13 cellular contexts compared by ENCODE assay signal in genomic region chr9:106893088-106893487, GRCh38. TPM values are rescaled to one million over a fixed set of nuclear protein-coding genes. Genes with fewer than 3 reads are reported as not detected.
A peak's percentile ranks its signal among the peaks of the same experiment; 100 is the strongest.
DNase-seq lines count a peak whose midpoint lies in the region; ATAC-seq and TF ChIP-seq lines count a peak whose summit lies in the region.
"Had no signal": no experiment of that assay in that cellular context is flagged by ENCODE, and none has a peak within 500 bp of the region (broad histone marks: within the 10 kb centered on the region; RNA-seq: fewer than 3 reads in every experiment).

No MANE protein-coding gene starts in this region.

- H3K79me2 ChIP-seq in GM23248 (ENCODE audit: insufficient read depth): no peaks in the 10 kb centered on the region

- no peak for TF ChIP-seq CTCF in fibroblast of mammary gland (conservative IDR thresholded peaks at IDR 0.05; ENCODE audit: control insufficient read depth, insufficient read depth, low read depth, low read length)
- TF ChIP-seq CTCF in progenitor cell of endocrine pancreas (IDR thresholded peaks at IDR 0.05; ENCODE audit: unreplicated experiment): no peak
- TF ChIP-seq CTCF in colonic mucosa (IDR thresholded peaks at IDR 0.05): no peak

- H3K27me3 ChIP-seq in GM23248 (replicated peaks; ENCODE audit: insufficient read depth): no peaks in the 10 kb centered on the region
- H3K27me3 ChIP-seq in SJCRH30: no peaks in the 10 kb centered on the region
- H3K27me3 ChIP-seq in colonic mucosa: no peaks in the 10 kb centered on the region
- H3K27me3 ChIP-seq: right lobe of liver had no signal

- H3K4me3 ChIP-seq in GM23248 (peak overlapping the region; percentile 19), SJCRH30 (no peak overlapping the region), fibroblast of mammary gland (ENCODE audit: control insufficient read depth, low read depth, low read length) (no peak overlapping the region), colonic mucosa (no peak overlapping the region)
- H3K4me3 ChIP-seq: right lobe of liver had no signal

- DNase-seq in GM23248 (peak; percentile 80), SJCRH30 (peak; percentile 49 to 60), fibroblast of mammary gland (ENCODE audit: low read depth) (peak; percentile 89), progenitor cell of endocrine pancreas (ENCODE audit: low spot score, unreplicated experiment) (no peak), colonic mucosa (no peak), kidney glomerular epithelial cell (lab: John Stamatoyannopoulos, UW) (no peak)
- DNase-seq: activated naive CD4-positive, alpha-beta T cell; GDM1; NCI-H345; stimulated activated naive CD8-positive, alpha-beta T cell treated with anti-CD3 and anti-CD28 coated beads, Interleukin-15, amount 100 ng/mL, for 72 hours had no signal

- 30 to 50% methylated on average over 1 of the region's 1 CpG for WGBS in GM23248 (ENCODE audit: low coverage in 1 of 2, low lambda C conversion rate in 2 of 2, missing lambda C conversion rate in 2 of 2), 2 experiments

- no peak overlapping the region for H3K9ac ChIP-seq in GM23248
- H3K9ac ChIP-seq in colonic mucosa (ENCODE audit: low read depth in 2 of 2, low read length in 2 of 2): no peak overlapping the region

- H3K4me1 ChIP-seq in GM23248 (ENCODE audit: insufficient read depth): peaks cover 29% of the 10 kb centered on the region
- H3K4me1 ChIP-seq in SJCRH30: peaks cover 34% of the 10 kb centered on the region
- no peaks in the 10 kb centered on the region for H3K4me1 ChIP-seq in colonic mucosa
- H3K4me1 ChIP-seq: right lobe of liver had no signal

- H3K9me2 ChIP-seq in GM23248 (ENCODE audit: insufficient read depth): no peaks in the 10 kb centered on the region

- H3K9me3 ChIP-seq in GM23248 (ENCODE audit: low read depth) (no peaks in the 10 kb centered on the region), SJCRH30 (replicated peaks) (no peaks in the 10 kb centered on the region), colonic mucosa (no peaks in the 10 kb centered on the region)
- H3K9me3 ChIP-seq: right lobe of liver had no signal

- H3K9me3 Mint-ChIP-seq in progenitor cell of endocrine pancreas (ENCODE audit: low read depth): no peaks in the 10 kb centered on the region

- H2AFZ ChIP-seq in GM23248: no peak overlapping the region

- H3K27ac Mint-ChIP-seq in progenitor cell of endocrine pancreas: peak overlapping the region; percentile 76
- H3K27ac Mint-ChIP-seq: stimulated activated naive CD8-positive, alpha-beta T cell treated with anti-CD3 and anti-CD28 coated beads, Interleukin-15, amount 100 ng/mL, for 72 hours had no signal

- no peaks in the 10 kb centered on the region for H4K20me1 ChIP-seq in GM23248 (ENCODE audit: insufficient read depth)

- H3K4me1 Mint-ChIP-seq in progenitor cell of endocrine pancreas (ENCODE audit: low read depth): peaks cover 41% of the 10 kb centered on the region
- H3K4me1 Mint-ChIP-seq: stimulated activated naive CD8-positive, alpha-beta T cell treated with anti-CD3 and anti-CD28 coated beads, Interleukin-15, amount 100 ng/mL, for 72 hours had no signal

- in situ Hi-C loops in GM23248 (cut with MboI): no loop called here

- peaks cover 6% of the 10 kb centered on the region for H3K36me3 Mint-ChIP-seq in progenitor cell of endocrine pancreas (ENCODE audit: insufficient read depth)

- H3K36me3 ChIP-seq in GM23248 (ENCODE audit: low read depth) (no peaks in the 10 kb centered on the region), SJCRH30 (no peaks in the 10 kb centered on the region), colonic mucosa (no peaks in the 10 kb centered on the region)
- H3K36me3 ChIP-seq: right lobe of liver had no signal

- H3K27ac ChIP-seq in GM23248 (peak overlapping the region; percentile 88), SJCRH30 (peak overlapping the region; percentile 82), colonic mucosa (no peak overlapping the region)
- H3K27ac ChIP-seq: right lobe of liver had no signal

- intact Hi-C loops in colonic mucosa (cut with DNase I): no loop called here

- ATAC-seq in GM18873 (IDR thresholded peaks at IDR 0.05; ENCODE audit: low FRiP score, unreplicated experiment) (no peak), GM19324 (IDR thresholded peaks at IDR 0.05; ENCODE audit: low FRiP score, unreplicated experiment) (no peak)
- ATAC-seq: stimulated activated naive CD8-positive, alpha-beta T cell treated with anti-CD3 and anti-CD28 coated beads, Interleukin-15, amount 100 ng/mL, for 72 hours had no signal

- peaks cover 34% of the 10 kb centered on the region for H3F3A ChIP-seq in GM23248 (ENCODE audit: insufficient read depth)

- H3K27me3 Mint-ChIP-seq in progenitor cell of endocrine pancreas: no peaks in the 10 kb centered on the region
- H3K27me3 Mint-ChIP-seq: stimulated activated naive CD8-positive, alpha-beta T cell treated with anti-CD3 and anti-CD28 coated beads, Interleukin-15, amount 100 ng/mL, for 72 hours had no signal

- no peak overlapping the region for H3K4me3 Mint-ChIP-seq in progenitor cell of endocrine pancreas (ENCODE audit: low read depth)
- H3K4me3 Mint-ChIP-seq: stimulated activated naive CD8-positive, alpha-beta T cell treated with anti-CD3 and anti-CD28 coated beads, Interleukin-15, amount 100 ng/mL, for 72 hours had no signal

- H3K4me2 ChIP-seq in GM23248 (ENCODE audit: unreplicated experiment): peak overlapping the region; percentile 45

RNA-seq across cellular contexts. Expression of gene ZNF462, which starts 30.1 kb away (rescaled TPM):
- total RNA-seq in GM23248 (2014; rRNA removed; shearing (Covaris generic)): 2.5 and 5.0 TPM in 2 replicates
- polyA plus RNA-seq in GM23248 (2016; fragmentation: Nextera tagmentation; extraction: Ambion mirVana): 1.1 and 1.5 TPM in 2 replicates
- 26.8 and 27.4 TPM in 2 replicates for total RNA-seq in SJCRH30 (2014; rRNA removed; shearing (Covaris generic))
- 102 and 103 TPM in 2 replicates for total RNA-seq in progenitor cell of endocrine pancreas
- 10 to 100 TPM; 28.9 to 29.3 TPM for total RNA-seq in colonic mucosa

Comparison
In these comparisons a context has a peak if more than half of its experiments do, and no peak if none do; other contexts are left out.
1. DNase-seq: peak in GM23248 (single experiment), SJCRH30 (2 of 2) and fibroblast of mammary gland (single experiment); none in progenitor cell of endocrine pancreas (single experiment), colonic mucosa (single experiment) and kidney glomerular epithelial cell (single experiment).